ENCODE assay signal across 8 cellular contexts in genomic region chr15:73704869-73705645, GRCh38. TPM values are rescaled to one million over a fixed set of nuclear protein-coding genes. Genes with fewer than 3 reads are reported as not detected.
A peak's percentile ranks its signal among the peaks of the same experiment; 100 is the strongest.
DNase-seq lines count a peak whose midpoint lies in the region; ATAC-seq and TF ChIP-seq lines count a peak whose summit lies in the region.

No MANE protein-coding gene starts in this region.

- ATAC-seq in CD4-positive, CD25-positive, alpha-beta regulatory T cell (ENCODE audit: low read depth in 2 of 2), result peak; percentile 51 to 52

- no peak overlapping the region for H3K27ac ChIP-seq in CD4-positive, CD25-positive, alpha-beta regulatory T cell (ENCODE audit: insufficient read depth, low read length, poor library complexity, severe bottlenecking)
- no peak overlapping the region for H3K27ac ChIP-seq in neuronal stem cell (replicated peaks; ENCODE audit: low read length)

- H3K27ac Mint-ChIP-seq in CD4-positive, CD25-positive, alpha-beta regulatory T cell, result peak overlapping the region in 1 of 3 donors; percentile 46
- H3K27ac Mint-ChIP-seq in HFFc6, result no peak overlapping the region
- H3K27ac Mint-ChIP-seq in activated T-cell treated with anti-CD3 and anti-CD28 coated beads, Interleukin-2, amount 50 U/mL, for 24 hours, result no peak overlapping the region

- no peak overlapping the region for H3K4ac ChIP-seq in neuronal stem cell (ENCODE audit: low read length)

- no peaks in the 10 kb centered on the region for H3K9me3 ChIP-seq in CD4-positive, CD25-positive, alpha-beta regulatory T cell (ENCODE audit: control insufficient read depth in 2 of 2, low read length in 2 of 2)
- H3K9me3 ChIP-seq in neuronal stem cell (replicated peaks in 1 of 2; ENCODE audit: control insufficient read depth in 2 of 2, insufficient read depth in 1 of 2, low read depth in 1 of 2, low read length in 2 of 2), result no peaks in the 10 kb centered on the region

- H2AK5ac ChIP-seq in neuronal stem cell (ENCODE audit: low read depth, low read length), result no peak overlapping the region

- no peak overlapping the region for H3K9ac ChIP-seq in neuronal stem cell (ENCODE audit: low read depth, low read length, poor library complexity)

- TF ChIP-seq CTCF in HFFc6 (IDR thresholded peaks at IDR 0.05), result peak; percentile 91
- TF ChIP-seq CTCF in fibroblast of the aortic adventitia (IDR thresholded peaks at IDR 0.05; ENCODE audit: insufficient read depth, low read length), result peak; percentile 85

- H3K4me3 Mint-ChIP-seq in CD4-positive, CD25-positive, alpha-beta regulatory T cell, result no peak overlapping the region
- no peak overlapping the region for H3K4me3 Mint-ChIP-seq in HFFc6
- no peak overlapping the region for H3K4me3 Mint-ChIP-seq in activated T-cell treated with anti-CD3 and anti-CD28 coated beads, Interleukin-2, amount 50 U/mL, for 24 hours

- no peak overlapping the region for H4K8ac ChIP-seq in neuronal stem cell (ENCODE audit: low read depth, low read length)

- H2BK15ac ChIP-seq in neuronal stem cell (ENCODE audit: low read length), result no peak overlapping the region

- H2BK5ac ChIP-seq in neuronal stem cell (ENCODE audit: low read length), result no peak overlapping the region

- no peaks in the 10 kb centered on the region for H3K9me3 Mint-ChIP-seq in CD4-positive, CD25-positive, alpha-beta regulatory T cell
- H3K9me3 Mint-ChIP-seq in HFFc6, result no peaks in the 10 kb centered on the region
- no peaks in the 10 kb centered on the region for H3K9me3 Mint-ChIP-seq in activated T-cell treated with anti-CD3 and anti-CD28 coated beads, Interleukin-2, amount 50 U/mL, for 24 hours

- H3K23ac ChIP-seq in neuronal stem cell (ENCODE audit: low read depth, low read length, poor library complexity), result no peak overlapping the region

- no peak overlapping the region for H3K4me2 ChIP-seq in neuronal stem cell (ENCODE audit: insufficient read depth, low read length, poor library complexity, severe bottlenecking)

- peaks cover 7% of the 10 kb centered on the region for H3K27me3 Mint-ChIP-seq in CD4-positive, CD25-positive, alpha-beta regulatory T cell
- H3K27me3 Mint-ChIP-seq in HFFc6 (ENCODE audit: insufficient read depth), result peaks cover 3% of the 10 kb centered on the region; the same call in 1 of the 2 replicates
- H3K27me3 Mint-ChIP-seq in activated T-cell treated with anti-CD3 and anti-CD28 coated beads, Interleukin-2, amount 50 U/mL, for 24 hours, result peaks cover 32% of the 10 kb centered on the region

- H3K14ac ChIP-seq in neuronal stem cell (ENCODE audit: low read length), result no peak overlapping the region

- H3K4me3 ChIP-seq in CD4-positive, CD25-positive, alpha-beta regulatory T cell (ENCODE audit: low read depth, low read length), result no peak overlapping the region
- H3K4me3 ChIP-seq in fibroblast of the aortic adventitia (ENCODE audit: low read depth, low read length) (no peak overlapping the region), neuronal stem cell (ENCODE audit: low read length in 2 of 2) (no peak overlapping the region)

- no peaks in the 10 kb centered on the region for H3K27me3 ChIP-seq in CD4-positive, CD25-positive, alpha-beta regulatory T cell (ENCODE audit: control insufficient read depth, insufficient read depth, low read length)
- no peaks in the 10 kb centered on the region for H3K27me3 ChIP-seq in neuronal stem cell (ENCODE audit: control insufficient read depth in 3 of 3, insufficient read depth in 3 of 3, low read depth in 1 of 3, low read length in 3 of 3)

- H4K91ac ChIP-seq in neuronal stem cell (ENCODE audit: low read depth, low read length, poor library complexity), result no peak overlapping the region

- H2BK12ac ChIP-seq in neuronal stem cell (ENCODE audit: low read length), result no peak overlapping the region

- intact Hi-C loops in posterior cingulate gyrus (cut with DNase I), result no loop called here

- peaks cover 10% of the 10 kb centered on the region for H3K79me1 ChIP-seq in neuronal stem cell (ENCODE audit: low read depth, low read length)

- no peaks in the 10 kb centered on the region for H3K36me3 Mint-ChIP-seq in CD4-positive, CD25-positive, alpha-beta regulatory T cell
- peaks cover 22% of the 10 kb centered on the region for H3K36me3 Mint-ChIP-seq in HFFc6 (ENCODE audit: low read depth)
- H3K36me3 Mint-ChIP-seq in activated T-cell treated with anti-CD3 and anti-CD28 coated beads, Interleukin-2, amount 50 U/mL, for 24 hours (ENCODE audit: low read depth), result no peaks in the 10 kb centered on the region

- peak; percentile 20 to 78 (median 43) for DNase-seq in CD4-positive, CD25-positive, alpha-beta regulatory T cell
- DNase-seq in HFFc6 (no peak), OCI-M1 (lab: John Stamatoyannopoulos, UW) (peak; percentile 78), fibroblast of the aortic adventitia (ENCODE audit: low read depth) (peak; percentile 49), posterior cingulate gyrus (peak; percentile 29 to 94 (median 63)), OCI-M2 (lab: John Stamatoyannopoulos, UW; ENCODE audit: unreplicated experiment) (no peak), neuronal stem cell (ENCODE audit: low spot score) (no peak)
- DNase-seq in activated T-cell treated with anti-CD3 and anti-CD28 coated beads, Interleukin-2, amount 50 U/mL, for 24 hours, result peak; percentile 77

- no peak overlapping the region for H2BK120ac ChIP-seq in neuronal stem cell (ENCODE audit: low read depth, low read length)

- H3K4me1 ChIP-seq in CD4-positive, CD25-positive, alpha-beta regulatory T cell (ENCODE audit: control insufficient read depth, insufficient read depth, low read length, poor library complexity, severe bottlenecking), result no peaks in the 10 kb centered on the region
- no peaks in the 10 kb centered on the region for H3K4me1 ChIP-seq in neuronal stem cell (ENCODE audit: control insufficient read depth in 2 of 2, insufficient read depth in 1 of 2, low read depth in 1 of 2, low read length in 2 of 2)

- no peak overlapping the region for H2AFZ ChIP-seq in neuronal stem cell (ENCODE audit: low read length)

- no CpG with 5 or more reads among the region's 13 CpGs for WGBS in neuronal stem cell (ENCODE audit: extremely low coverage in 2 of 2, insufficient read length in 2 of 2, insufficient replicate concordance in 1 of 2), 2 donors

- H3K36me3 ChIP-seq in CD4-positive, CD25-positive, alpha-beta regulatory T cell (ENCODE audit: control insufficient read depth, insufficient read depth, low read length), result no peaks in the 10 kb centered on the region
- peaks cover 51 to 92% of the 10 kb centered on the region in 2 donors for H3K36me3 ChIP-seq in neuronal stem cell (replicated peaks in 1 of 2; ENCODE audit: control insufficient read depth in 2 of 2, insufficient read depth in 2 of 2, low read length in 2 of 2)

- H3K4me1 Mint-ChIP-seq in CD4-positive, CD25-positive, alpha-beta regulatory T cell, result peaks cover 0 to 4% (median 2%) of the 10 kb centered on the region in 4 donors
- peaks cover 10% of the 10 kb centered on the region for H3K4me1 Mint-ChIP-seq in HFFc6 (ENCODE audit: low read depth)
- peaks cover 5% of the 10 kb centered on the region for H3K4me1 Mint-ChIP-seq in activated T-cell treated with anti-CD3 and anti-CD28 coated beads, Interleukin-2, amount 50 U/mL, for 24 hours (ENCODE audit: low read depth)

- no peak overlapping the region for H3K18ac ChIP-seq in neuronal stem cell (ENCODE audit: low read length)

RNA-seq across cellular contexts. Expression of gene CD276, which starts 20.9 kb away (rescaled TPM):
- not detected for total RNA-seq in CD4-positive, CD25-positive, alpha-beta regulatory T cell
- polyA plus RNA-seq in CD4-positive, CD25-positive, alpha-beta regulatory T cell, result not detected
- 100 to 1,000 TPM in 3 of 6 experiments, 10 to 100 TPM in 3; 86.5 to 121 (median 105) TPM for total RNA-seq in HFFc6 (2021; fragmentation: NEBNext Ultra II Directional; extraction: Animal tissue kit (Norgen Biotek cat#: 25700))
- 87.3 and 121 TPM in 2 replicates for total RNA-seq in fibroblast of the aortic adventitia (ENCODE audit: low replicate concordance)
- 243 TPM for polyA plus RNA-seq in neuronal stem cell (2013, experiment 1 of 2)
- 246 TPM for polyA plus RNA-seq in neuronal stem cell (2013, experiment 2 of 2)

RNA-seq across cellular contexts. Expression of gene INSYN1, which starts 48.1 kb away (rescaled TPM):
- not detected for total RNA-seq in CD4-positive, CD25-positive, alpha-beta regulatory T cell
- not detected for polyA plus RNA-seq in CD4-positive, CD25-positive, alpha-beta regulatory T cell
- 1 to 10 TPM in 2 of 6 experiments, under 1 TPM in 4; 0.15 to 1.3 (median 0.28) TPM for total RNA-seq in HFFc6 (2021; fragmentation: NEBNext Ultra II Directional; extraction: Animal tissue kit (Norgen Biotek cat#: 25700))
- total RNA-seq in fibroblast of the aortic adventitia (ENCODE audit: low replicate concordance), result 1.2 and 5.5 TPM in 2 replicates
- polyA plus RNA-seq in neuronal stem cell (2013, experiment 1 of 2), result 2.4 TPM
- 2.7 TPM for polyA plus RNA-seq in neuronal stem cell (2013, experiment 2 of 2)

Comparison
In these comparisons a context has a peak if more than half of its experiments do, and no peak if none do; other contexts are left out.
1. DNase-seq: peak in CD4-positive, CD25-positive, alpha-beta regulatory T cell (3 of 3), OCI-M1 (single experiment), activated T-cell treated with anti-CD3 and anti-CD28 coated beads, Interleukin-2, amount 50 U/mL, for 24 hours (single experiment), fibroblast of the aortic adventitia (single experiment) and posterior cingulate gyrus (10 of 10); none in HFFc6 (single experiment), OCI-M2 (single experiment) and neuronal stem cell (single experiment).
2. RNA of gene CD276, which starts 20.9 kb away (total RNA-seq): 86.5 to 121 TPM in HFFc6 and 87.3 to 121 TPM in fibroblast of the aortic adventitia; not detected in CD4-positive, CD25-positive, alpha-beta regulatory T cell (single experiment); every median in the first group is over 10 times any median in the second.